In genomic region chr5:126599499-126599898, GRCh38 we compare ENCODE assay signal across 18 cellular contexts. TPM values are rescaled to one million over a fixed set of nuclear protein-coding genes. Genes with fewer than 3 reads are reported as not detected.
A peak's percentile ranks its signal among the peaks of the same experiment; 100 is the strongest.
DNase-seq lines count a peak whose midpoint lies in the region; ATAC-seq and TF ChIP-seq lines count a peak whose summit lies in the region.
"Had no signal": no experiment of that assay in that cellular context is flagged by ENCODE, and none has a peak within 500 bp of the region (broad histone marks: within the 10 kb centered on the region; RNA-seq: fewer than 3 reads in every experiment).

No MANE protein-coding gene starts in this region.

- peaks cover 28% of the 10 kb centered on the region for H3K27me3 Mint-ChIP-seq in CD4-positive, CD25-positive, alpha-beta regulatory T cell
- H3K27me3 Mint-ChIP-seq in endodermal cell (ENCODE audit: insufficient read depth), result no peaks in the 10 kb centered on the region
- H3K27me3 Mint-ChIP-seq in nephron (ENCODE audit: low read depth), result no peaks in the 10 kb centered on the region
- H3K27me3 Mint-ChIP-seq: activated CD8-positive, alpha-beta T cell treated with anti-CD3 and anti-CD28 coated beads for 36 hours; progenitor cell of endocrine pancreas; stimulated activated naive CD8-positive, alpha-beta T cell treated with anti-CD3 and anti-CD28 coated beads, Interleukin-15, amount 100 ng/mL, for 72 hours had no signal

- peaks cover 28% of the 10 kb centered on the region for H3K4me1 ChIP-seq in CD4-positive, CD25-positive, alpha-beta regulatory T cell (ENCODE audit: control insufficient read depth, insufficient read depth, low read length, poor library complexity, severe bottlenecking)
- H3K4me1 ChIP-seq in IMR-90 (ENCODE audit: control insufficient read depth, insufficient read depth, low read length) (peaks cover 4% of the 10 kb centered on the region), endodermal cell (ENCODE audit: control insufficient read depth, insufficient read depth, low read length) (no peaks in the 10 kb centered on the region)

- TF ChIP-seq POLR2A in IMR-90 (IDR thresholded peaks at IDR 0.05; ENCODE audit: low read depth, low read length), result no peak

- H2BK120ac ChIP-seq in IMR-90 (ENCODE audit: low read depth, low read length), result no peak overlapping the region; the same call in 1 of the 2 replicates

- no peak overlapping the region for H3K56ac ChIP-seq in IMR-90 (ENCODE audit: extremely low read depth, insufficient read depth, low read length)

- H3K27me3 ChIP-seq in CD4-positive, CD25-positive, alpha-beta regulatory T cell (ENCODE audit: control insufficient read depth, insufficient read depth, low read length), result peaks cover 2% of the 10 kb centered on the region
- H3K27me3 ChIP-seq in IMR-90 (ENCODE audit: control insufficient read depth, insufficient read depth, low read length) (no peaks in the 10 kb centered on the region), endodermal cell (ENCODE audit: control insufficient read depth, insufficient read depth, low read length, poor library complexity, severe bottlenecking) (no peaks in the 10 kb centered on the region)

- H3K4me2 ChIP-seq in IMR-90 (ENCODE audit: low read depth, low read length), result no peak overlapping the region

- CTCF ChIA-PET in IMR-90 (lab: Yijun Ruan, JAX), result no interaction called here

- POLR2A ChIA-PET in IMR-90 (lab: Charles Lee; ENCODE audit: unreplicated experiment), result no interaction called here

- no peak for TF ChIP-seq CTCF in IMR-90 (conservative IDR thresholded peaks at IDR 0.05; ENCODE audit: low read depth, low read length)
- TF ChIP-seq CTCF in endodermal cell (conservative IDR thresholded peaks at IDR 0.05), result no peak
- no peak for TF ChIP-seq CTCF in nephron (IDR thresholded peaks at IDR 0.05; ENCODE audit: unreplicated experiment in 3 of 3)

- H3K36me3 Mint-ChIP-seq in CD4-positive, CD25-positive, alpha-beta regulatory T cell, result peaks cover 6% of the 10 kb centered on the region
- peaks cover 15% of the 10 kb centered on the region for H3K36me3 Mint-ChIP-seq in endodermal cell (ENCODE audit: low read depth)
- H3K36me3 Mint-ChIP-seq in nephron (ENCODE audit: low read depth), result peaks cover 11% of the 10 kb centered on the region

- intact Hi-C loops in IMR-90 (cut with micrococcal nuclease), result loop anchor here (5.0 kb wide), 1 partner anchor 178 kb away; the partner anchor contains the start of gene LMNB1

- no peak overlapping the region; the same call in 2 of the 3 replicates for H2BK15ac ChIP-seq in IMR-90 (ENCODE audit: low read depth, low read length)

- H3K4ac ChIP-seq in IMR-90 (ENCODE audit: low read depth, low read length), result peak overlapping the region; percentile 20; the same call in 1 of the 2 replicates

- peaks cover 0 to 2% (median 0%) of the 10 kb centered on the region in 7 donors for H3K9me3 Mint-ChIP-seq in CD4-positive, CD25-positive, alpha-beta regulatory T cell
- H3K9me3 Mint-ChIP-seq in endodermal cell (peaks cover 1% of the 10 kb centered on the region), nephron (peaks cover 3% of the 10 kb centered on the region)

- no peak overlapping the region for H2AK5ac ChIP-seq in IMR-90 (ENCODE audit: low read depth, low read length)

- H3K9me1 ChIP-seq in IMR-90 (ENCODE audit: insufficient read depth, low read length), result peaks cover 3% of the 10 kb centered on the region; the same call in 1 of the 2 replicates

- H3K27ac Mint-ChIP-seq in CD4-positive, CD25-positive, alpha-beta regulatory T cell, result no peak overlapping the region
- H3K27ac Mint-ChIP-seq in endodermal cell (peak overlapping the region; percentile 85), nephron (peak overlapping the region; percentile 84 to 93 (median 93))
- H3K27ac Mint-ChIP-seq: stimulated activated naive CD8-positive, alpha-beta T cell treated with anti-CD3 and anti-CD28 coated beads, Interleukin-15, amount 100 ng/mL, for 72 hours had no signal

- H2BK20ac ChIP-seq in IMR-90 (ENCODE audit: low read depth, low read length), result no peak overlapping the region

- no peak overlapping the region for H3K27ac ChIP-seq in CD4-positive, CD25-positive, alpha-beta regulatory T cell (ENCODE audit: insufficient read depth, low read length, poor library complexity, severe bottlenecking)
- no peak overlapping the region for H3K27ac ChIP-seq in IMR-90 (ENCODE audit: insufficient read depth, low read length)
- no peak overlapping the region for H3K27ac ChIP-seq in endodermal cell (ENCODE audit: low read depth, low read length)

- peak overlapping the region; percentile 65 for H2AFZ ChIP-seq in IMR-90 (replicated peaks; ENCODE audit: low read length, poor library complexity)

- no peaks in the 10 kb centered on the region for H3K9me3 ChIP-seq in CD4-positive, CD25-positive, alpha-beta regulatory T cell (ENCODE audit: control insufficient read depth in 2 of 2, low read length in 2 of 2)
- no peaks in the 10 kb centered on the region for H3K9me3 ChIP-seq in IMR-90 (ENCODE audit: control insufficient read depth, insufficient read depth, low read length)
- H3K9me3 ChIP-seq in endodermal cell (ENCODE audit: control insufficient read depth, low read length), result peaks cover 4% of the 10 kb centered on the region

- no peak overlapping the region for H3K4me3 ChIP-seq in CD4-positive, CD25-positive, alpha-beta regulatory T cell (ENCODE audit: low read depth, low read length)
- H3K4me3 ChIP-seq in IMR-90 (ENCODE audit: insufficient read depth, low read depth, low read length) (no peak overlapping the region), endodermal cell (ENCODE audit: low read length) (no peak overlapping the region)
- H3K4me3 ChIP-seq: coronary artery, SK-N-MC had no signal

- no peak for DNase-seq in CD4-positive, CD25-positive, alpha-beta regulatory T cell
- DNase-seq in IMR-90 (no peak), endodermal cell (no peak), NK-92 (lab: John Stamatoyannopoulos, UW; ENCODE audit: unreplicated experiment) (no peak)
- no peak for DNase-seq in activated CD4-positive, CD25-positive, alpha-beta regulatory T cell (lab: John Stamatoyannopoulos, UW)
- no peak for DNase-seq in activated CD4-positive, alpha-beta T cell treated with anti-CD3 and anti-CD28 coated beads, Interleukin-2, amount 50 U/mL, for 48 hours
- DNase-seq: activated CD8-positive, alpha-beta T cell treated with anti-CD3 and anti-CD28 coated beads for 36 hours; erythroblast; glutamatergic neuron; kidney; NCI-H187; NCI-H510A; stimulated activated naive CD8-positive, alpha-beta T cell treated with anti-CD3 and anti-CD28 coated beads, Interleukin-15, amount 100 ng/mL, for 72 hours had no signal

- H3K4me1 Mint-ChIP-seq in CD4-positive, CD25-positive, alpha-beta regulatory T cell, result peaks cover 0 to 40% (median 20%) of the 10 kb centered on the region in 4 donors
- H3K4me1 Mint-ChIP-seq in endodermal cell (peaks cover 15% of the 10 kb centered on the region), nephron (peaks cover 22% of the 10 kb centered on the region)

- 0 out of 2 replicates have a peak overlapping the region, but pooled peaks have one; percentile 40 for H3K14ac ChIP-seq in IMR-90 (replicated peaks; ENCODE audit: low read depth, low read length)

- peak overlapping the region; percentile 57; the same call in 1 of the 2 replicates for H4K5ac ChIP-seq in IMR-90 (ENCODE audit: low read depth, low read length)

- H3K9ac ChIP-seq in IMR-90 (ENCODE audit: low read depth, low read length) (no peak overlapping the region), endodermal cell (ENCODE audit: extremely low read depth, low read length, poor library complexity, severe bottlenecking) (no peak overlapping the region)

- 100% methylated on average over 2 of the region's 7 CpGs; no CpG with 5 or more reads in 1 of the 2 experiments for WGBS in IMR-90 (ENCODE audit: extremely low coverage in 2 of 2, insufficient read length in 1 of 2), 2 experiments
- WGBS in endodermal cell (ENCODE audit: insufficient coverage in 1 of 2, insufficient read length in 1 of 2), 2 experiments, result 94% methylated on average over 7 of the region's 7 CpGs; no CpG with 5 or more reads in 1 of the 2 experiments

- dilution Hi-C loops in IMR-90 (cut with HindIII; ENCODE audit: low sequenced_read_pairs, unreplicated experiment), result no loop called here

- TF ChIP-seq RAD21 in IMR-90 (IDR thresholded peaks at IDR 0.05; ENCODE audit: low read length), result no peak

- peak overlapping the region in 1 of 2 experiments; percentile 85; a peak in 3 of 4 replicates for H4K8ac ChIP-seq in IMR-90 (ENCODE audit: low read depth in 2 of 2, low read length in 2 of 2)

- H2BK5ac ChIP-seq in IMR-90 (ENCODE audit: low read depth, low read length, poor library complexity, severe bottlenecking), result peak overlapping the region; percentile 53

- H3K79me1 ChIP-seq in IMR-90 (ENCODE audit: low read depth in 1 of 2, low read length in 2 of 2), result peaks cover 6 to 20% of the 10 kb centered on the region in 2 experiments; a peak in 3 of 4 replicates

- no peak overlapping the region; the same call in 1 of the 2 replicates for H4K91ac ChIP-seq in IMR-90 (ENCODE audit: insufficient read depth, low read depth, low read length)

- H3K18ac ChIP-seq in IMR-90 (ENCODE audit: low read depth, low read length), result no peak overlapping the region

- no peak for ATAC-seq in CD4-positive, CD25-positive, alpha-beta regulatory T cell (ENCODE audit: low read depth in 2 of 2)
- ATAC-seq in IMR-90 (ENCODE audit: low read depth) (no peak), GM19328 (IDR thresholded peaks at IDR 0.05; ENCODE audit: unreplicated experiment) (no peak)
- ATAC-seq: activated CD8-positive, alpha-beta T cell treated with anti-CD3 and anti-CD28 coated beads for 36 hours; stimulated activated naive CD8-positive, alpha-beta T cell treated with anti-CD3 and anti-CD28 coated beads, Interleukin-15, amount 100 ng/mL, for 72 hours had no signal

- H3K4me3 Mint-ChIP-seq in CD4-positive, CD25-positive, alpha-beta regulatory T cell, result peak overlapping the region; percentile 83 to 97 (median 95)
- H3K4me3 Mint-ChIP-seq in endodermal cell (no peak overlapping the region), nephron (peak overlapping the region; percentile 35 to 52 (median 43))

- peaks cover 4% of the 10 kb centered on the region; the same call in 1 of the 2 replicates for H4K20me1 ChIP-seq in IMR-90 (ENCODE audit: insufficient read depth, low read length)

- in situ Hi-C loops in IMR-90 (cut with MboI; ENCODE audit: low sequenced_read_pairs), result no loop called here

- H3K36me3 ChIP-seq in CD4-positive, CD25-positive, alpha-beta regulatory T cell (ENCODE audit: control insufficient read depth, insufficient read depth, low read length), result peaks cover 13% of the 10 kb centered on the region
- H3K36me3 ChIP-seq in IMR-90 (ENCODE audit: control insufficient read depth, insufficient read depth, low read length) (peaks cover 7% of the 10 kb centered on the region), endodermal cell (ENCODE audit: control insufficient read depth, insufficient read depth, low read length) (peaks cover 21% of the 10 kb centered on the region)

- no TSS peak for BruUV-seq in IMR-90 (replicated peaks; lab: Mats Ljungman, UMichigan)

- H2AK9ac ChIP-seq in IMR-90 (replicated peaks; ENCODE audit: low read depth, low read length, poor library complexity), result peak overlapping the region; percentile 62

- no peak overlapping the region for H3K23ac ChIP-seq in IMR-90 (ENCODE audit: low read depth, low read length)

RNA-seq across cellular contexts. Expression of gene PHAX, which starts 1.2 kb away (rescaled TPM):
- total RNA-seq in CD4-positive, CD25-positive, alpha-beta regulatory T cell, result 27.0 TPM
- polyA plus RNA-seq in CD4-positive, CD25-positive, alpha-beta regulatory T cell, result 10 to 100 TPM; 66.6 to 83.0 (median 73.7) TPM
- total RNA-seq in IMR-90 (2012; rRNA removed), result 46.4 and 104 TPM in 2 replicates
- 25.7 and 32.5 TPM in 2 replicates for polyA plus RNA-seq in IMR-90 (2012; rRNA removed)
- polyA plus RNA-seq in IMR-90 (2012; cell fraction: cytosol; rRNA removed), result 7.7 and 10.6 TPM in 2 replicates
- polyA plus RNA-seq in IMR-90 (2012; cell fraction: nucleus; rRNA removed; ENCODE audit: low replicate concordance), result 1.8 and 4.3 TPM in 2 replicates
- 10 to 100 TPM; 49.9 to 54.1 TPM for total RNA-seq in endodermal cell
- 43.9 TPM for polyA plus RNA-seq in endodermal cell (2013, experiment 1 of 2)
- polyA plus RNA-seq in endodermal cell (2013, experiment 2 of 2), result 41.0 TPM

RNA-seq across cellular contexts. Expression of gene ALDH7A1, which starts 4.5 kb away (rescaled TPM):
- total RNA-seq in CD4-positive, CD25-positive, alpha-beta regulatory T cell, result 0.35 TPM
- 1 to 10 TPM in 2 of 4 donors, under 1 TPM in 1, not detected in 1; 0.59 to 3.2 (median 1.3) TPM for polyA plus RNA-seq in CD4-positive, CD25-positive, alpha-beta regulatory T cell
- total RNA-seq in IMR-90 (2012; rRNA removed) (40.9 and 43.9 TPM in 2 replicates), endodermal cell (100 to 1,000 TPM; 133 to 192 TPM)
- polyA plus RNA-seq in IMR-90 (2012; rRNA removed), result 54.9 and 62.2 TPM in 2 replicates
- polyA plus RNA-seq in IMR-90 (2012; cell fraction: cytosol; rRNA removed), result 20.6 and 38.1 TPM in 2 replicates
- polyA plus RNA-seq in IMR-90 (2012; cell fraction: nucleus; rRNA removed; ENCODE audit: low replicate concordance), result 5.9 and 36.0 TPM in 2 replicates
- polyA plus RNA-seq in endodermal cell (2013, experiment 1 of 2), result 127 TPM
- polyA plus RNA-seq in endodermal cell (2013, experiment 2 of 2), result 108 TPM

Comparison
In these comparisons a context has a peak if more than half of its experiments do, and no peak if none do; other contexts are left out.
1. H3K27ac Mint-ChIP-seq: peak in endodermal cell (single experiment) and nephron (3 of 3); none in CD4-positive, CD25-positive, alpha-beta regulatory T cell (0 of 3).
2. RNA of gene ALDH7A1, which starts 4.5 kb away (total RNA-seq): 133 to 192 TPM in endodermal cell and 40.9 to 43.9 TPM in IMR-90; 0.35 TPM in CD4-positive, CD25-positive, alpha-beta regulatory T cell (single experiment); every median in the first group is over 10 times any median in the second.